Comparison of ENCODE assay signal across 23 cellular contexts in genomic region chr10:30826679-30827078, GRCh38.
"Had no signal": no experiment of that assay in that cellular context is flagged by ENCODE, and none has a peak within 500 bp of the region (broad histone marks: within the 10 kb centered on the region; RNA-seq: fewer than 3 reads in every experiment).

No MANE protein-coding gene starts in this region.

- H3K27ac Mint-ChIP-seq: IgD-negative memory B cell had no signal

- H3K4me3 ChIP-seq: K562, SJSA1, SK-N-MC had no signal

- DNase-seq: Kasumi-1, MM.1S, NCI-H1092 treated with DMSO at 0.1 percent for 48 hours, NCI-H1436, NCI-H187, NCI-H2029, NCI-H2081 treated with DMSO at 0.1 percent for 48 hours, NCI-H2171, NCI-H226, NCI-H446, NCI-H510A, NCI-H524 treated with DMSO at 0.1 percent for 48 hours, NCI-H69, NCI-H774, Right ventricle myocardium superior, RPMI8226, SIG-M5 had no signal

- H3K27me3 ChIP-seq: SJSA1 had no signal

- H3K9me3 ChIP-seq: SJSA1 had no signal

- H3K4me1 Mint-ChIP-seq: IgD-negative memory B cell had no signal

- H3K36me3 ChIP-seq: SJSA1 had no signal

- H3K27ac ChIP-seq: KMS-11, SJSA1, SK-N-MC had no signal

- H3K36me3 Mint-ChIP-seq: IgD-negative memory B cell had no signal

- H3K4me2 ChIP-seq: KMS-11 had no signal

- H3K4me3 Mint-ChIP-seq: IgD-negative memory B cell had no signal

- ATAC-seq: HepG2, K562 had no signal
